Comparison of ENCODE assay signal across 13 cellular contexts in genomic region chr7:74280985-74281384, GRCh38. TPM values are rescaled to one million over a fixed set of nuclear protein-coding genes. Genes with fewer than 3 reads are reported as not detected.
DNase-seq lines count a peak whose midpoint lies in the region; ATAC-seq and TF ChIP-seq lines count a peak whose summit lies in the region.
"Had no signal": no experiment of that assay in that cellular context is flagged by ENCODE, and none has a peak within 500 bp of the region (broad histone marks: within the 10 kb centered on the region; RNA-seq: fewer than 3 reads in every experiment).

No MANE protein-coding gene starts in this region.

- H3K9me3 ChIP-seq in DOHH2 (ENCODE audit: control insufficient read depth, insufficient read depth, low read length) (no peaks in the 10 kb centered on the region), Peyer's patch (no peaks in the 10 kb centered on the region)

- H3K27me3 ChIP-seq in DOHH2 (ENCODE audit: control insufficient read depth, low read length): no peaks in the 10 kb centered on the region
- H3K27me3 ChIP-seq in dorsolateral prefrontal cortex: no peaks in the 10 kb centered on the region
- H3K27me3 ChIP-seq in Peyer's patch: no peaks in the 10 kb centered on the region

- H3K4me1 ChIP-seq in DOHH2 (ENCODE audit: control insufficient read depth, low read length) (peaks cover 73% of the 10 kb centered on the region), Peyer's patch (peaks cover 3 to 34% (median 12%) of the 10 kb centered on the region in 4 donors)

- H4K20me1 ChIP-seq in DOHH2 (ENCODE audit: control insufficient read depth, insufficient read depth, low read depth, low read length): no peaks in the 10 kb centered on the region

- H3K79me2 ChIP-seq in DOHH2 (ENCODE audit: control insufficient read depth, low read length): no peaks in the 10 kb centered on the region

- no peaks in the 10 kb centered on the region for H3K9me2 ChIP-seq in DOHH2 (replicated peaks; ENCODE audit: control insufficient read depth, low read length)

- no peaks in the 10 kb centered on the region for H3K36me3 ChIP-seq in DOHH2 (ENCODE audit: control insufficient read depth, low read length)
- no peaks in the 10 kb centered on the region for H3K36me3 ChIP-seq in Peyer's patch

- no peak for ATAC-seq in HG03135 (IDR thresholded peaks at IDR 0.05; ENCODE audit: unreplicated experiment)

- DNase-seq in NCI-H460 (ENCODE audit: extremely low read depth, low read depth) (peak; percentile 90), dorsolateral prefrontal cortex (no peak), myocyte (ENCODE audit: low read depth) (peak; percentile 73), Peyer's patch (no peak), posterior cingulate gyrus (no peak)
- no peak for DNase-seq in activated CD4-positive, CD25-positive, alpha-beta regulatory T cell treated with anti-CD3 and anti-CD28 coated beads, Interleukin-2, amount 50 U/mL, for 72 hours
- DNase-seq: activated CD4-positive, alpha-beta T cell treated with anti-CD3 and anti-CD28 coated beads, Interleukin-2, amount 50 U/mL, for 1 hour; activated naive CD8-positive, alpha-beta T cell treated with anti-CD3 and anti-CD28 coated beads, Interleukin-2, amount 10 ng/mL, durations not matched to agents 7 days and 5 days; activated T-cell treated with anti-CD3 and anti-CD28 coated beads, Interleukin-2, amount 50 U/mL, for 1 hour; central memory CD4-positive, alpha-beta T cell; NCI-H1417 treated with DMSO at 0.1 percent for 48 hours had no signal

- TF ChIP-seq POLR2A in Peyer's patch (IDR thresholded peaks at IDR 0.05): no peak

- H3K27ac ChIP-seq in DOHH2 (ENCODE audit: low read depth, low read length): no peak overlapping the region
- H3K27ac ChIP-seq in dorsolateral prefrontal cortex: peak overlapping the region in 41 of 59 donors; percentile 10 to 96 (median 86)
- H3K27ac ChIP-seq in Peyer's patch: no peak overlapping the region

- TF ChIP-seq CTCF in DOHH2 (IDR thresholded peaks at IDR 0.05; ENCODE audit: low read depth, low read length, poor library complexity, severe bottlenecking) (no peak), dorsolateral prefrontal cortex (IDR thresholded peaks at IDR 0.05 in 54 of 56, conservative IDR thresholded peaks at IDR 0.05 in 2 of 56; ENCODE audit: low read depth in 1 of 56, partially characterized antibody in 56 of 56) (no peak), Peyer's patch (IDR thresholded peaks at IDR 0.05) (no peak)

- no peak overlapping the region for H3K4me3 ChIP-seq in DOHH2 (ENCODE audit: low read length)
- no peak overlapping the region for H3K4me3 ChIP-seq in dorsolateral prefrontal cortex
- H3K4me3 ChIP-seq in Peyer's patch: no peak overlapping the region

- peak overlapping the region; percentile 5; the same call in 1 of the 2 replicates for H3K4me2 ChIP-seq in DOHH2 (ENCODE audit: low read length)

- peaks cover 10% of the 10 kb centered on the region for H3F3A ChIP-seq in DOHH2 (ENCODE audit: control insufficient read depth, insufficient read depth)

- intact Hi-C loops in dorsolateral prefrontal cortex (cut with DNase I): loop anchor here in 1 of 2 donors (10.0 kb wide), 1 partner anchor 216 kb away; no protein-coding TSS in a partner anchor
- intact Hi-C loops in posterior cingulate gyrus (cut with DNase I): no loop called here

RNA-seq across cellular contexts. Expression of gene CLIP2, which starts 8.2 kb away (rescaled TPM):
- 33.2 and 35.1 TPM in 2 replicates for total RNA-seq in NCI-H460 (2014; rRNA removed; shearing (Covaris generic))
- polyA plus RNA-seq in NCI-H460 (2014; cell fraction: nucleus; rRNA removed): 26.8 and 29.8 TPM in 2 replicates
- total RNA-seq in dorsolateral prefrontal cortex: 100 to 1,000 TPM; 111 to 263 (median 148) TPM
- total RNA-seq in myocyte: 14.5 and 22.7 TPM in 2 replicates
- polyA plus RNA-seq in myocyte (2012): 13.4 TPM
- total RNA-seq in Peyer's patch: 100 to 1,000 TPM in 1 of 4 donors, 10 to 100 TPM in 3; 35.4 to 212 (median 76.6) TPM

RNA-seq across cellular contexts. Expression of gene RFC2, which starts 26.8 kb away (rescaled TPM):
- total RNA-seq in NCI-H460 (2014; rRNA removed; shearing (Covaris generic)): 30.1 and 37.0 TPM in 2 replicates
- polyA plus RNA-seq in NCI-H460 (2014; cell fraction: nucleus; rRNA removed): 59.7 and 60.0 TPM in 2 replicates
- total RNA-seq in dorsolateral prefrontal cortex (10 to 100 TPM; 10.9 to 31.7 (median 19.3) TPM), myocyte (12.1 and 13.0 TPM in 2 replicates), Peyer's patch (10 to 100 TPM in 1 of 4 donors, 1 to 10 TPM in 3; 5.8 to 23.1 (median 7.3) TPM)
- polyA plus RNA-seq in myocyte (2012): 14.4 TPM

Comparison
In these comparisons a context has a peak if more than half of its experiments do, and no peak if none do; other contexts are left out.
1. H3K27ac ChIP-seq: peak in dorsolateral prefrontal cortex (41 of 59); none in DOHH2 (single experiment) and Peyer's patch (0 of 4).
2. DNase-seq: peak in NCI-H460 (single experiment) and myocyte (single experiment); none in dorsolateral prefrontal cortex (0 of 10), activated CD4-positive, CD25-positive, alpha-beta regulatory T cell treated with anti-CD3 and anti-CD28 coated beads, Interleukin-2, amount 50 U/mL, for 72 hours (single experiment), Peyer's patch (0 of 3) and posterior cingulate gyrus (0 of 10).